In the genomic region with DNA sequence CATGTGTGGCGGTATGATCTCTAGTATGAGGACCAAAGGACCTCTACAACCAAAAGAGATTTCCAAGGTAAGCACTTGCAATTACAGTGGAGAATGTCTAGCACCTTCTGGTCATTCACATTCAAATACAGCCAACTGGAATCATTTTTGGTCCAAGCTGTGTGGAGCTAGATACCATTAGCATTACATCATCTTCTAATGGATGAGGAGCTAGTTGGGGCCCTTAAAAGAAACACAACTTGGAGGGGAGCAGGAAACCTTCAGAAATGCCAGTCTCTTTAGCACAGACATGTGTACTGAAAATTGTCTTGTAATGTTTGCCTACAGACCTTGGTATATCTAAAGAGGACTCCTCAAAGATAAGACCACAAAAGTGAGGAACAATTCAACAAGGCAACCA, we compare ENCODE assay signal across 1 cellular context.
TF ChIP-seq lines count a peak whose summit lies in the region.

No MANE protein-coding gene starts in this region.

TF ChIP-seq in HepG2, 621 proteins besides CTCF, POLR2A, EP300 and RAD21 (continued from another document):
- TF ChIP-seq, protein P1, sequence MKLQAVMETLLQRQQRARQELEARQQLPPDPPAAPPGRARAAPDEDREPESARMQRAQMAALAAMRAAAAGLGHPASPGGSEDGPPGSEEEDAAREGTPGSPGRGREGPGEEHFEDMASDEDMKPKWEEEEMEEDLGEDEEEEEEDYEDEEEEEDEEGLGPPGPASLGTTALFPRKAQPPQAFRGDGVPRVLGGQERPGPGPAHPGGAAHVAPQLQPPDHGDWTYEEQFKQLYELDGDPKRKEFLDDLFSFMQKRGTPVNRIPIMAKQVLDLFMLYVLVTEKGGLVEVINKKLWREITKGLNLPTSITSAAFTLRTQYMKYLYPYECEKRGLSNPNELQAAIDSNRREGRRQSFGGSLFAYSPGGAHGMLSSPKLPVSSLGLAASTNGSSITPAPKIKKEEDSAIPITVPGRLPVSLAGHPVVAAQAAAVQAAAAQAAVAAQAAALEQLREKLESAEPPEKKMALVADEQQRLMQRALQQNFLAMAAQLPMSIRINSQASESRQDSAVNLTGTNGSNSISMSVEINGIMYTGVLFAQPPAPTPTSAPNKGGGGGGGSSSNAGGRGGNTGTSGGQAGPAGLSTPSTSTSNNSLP (IDR thresholded peaks at IDR 0.05; ENCODE audit: low read depth, low read length), result no peak
- TF ChIP-seq ATF7 (IDR thresholded peaks at IDR 0.05) (0 out of 2 replicates have a peak, but pooled peaks have one; percentile 33), ATF7 (CRISPR knock-in tag; IDR thresholded peaks at IDR 0.05) (no peak)
